8 cellular contexts compared by ENCODE assay signal in genomic region chr5:132464155-132464939, GRCh38. TPM values are rescaled to one million over a fixed set of nuclear protein-coding genes. Genes with fewer than 3 reads are reported as not detected.
A peak's percentile ranks its signal among the peaks of the same experiment; 100 is the strongest.
DNase-seq lines count a peak whose midpoint lies in the region; ATAC-seq and TF ChIP-seq lines count a peak whose summit lies in the region.

No MANE protein-coding gene starts in this region.

- peak; percentile 34 for DNase-seq in EH (ENCODE audit: low read depth)
- DNase-seq in NCI-H69 (lab: John Stamatoyannopoulos, UW) = peak; percentile 38
- peak; percentile 39 for DNase-seq in dermis blood vessel endothelial cell
- no peak for DNase-seq in amniotic stem cell (lab: John Stamatoyannopoulos, UW)

- no peaks in the 10 kb centered on the region for H3K27me3 ChIP-seq in neutrophil

- H3K4me3 ChIP-seq in neutrophil (ENCODE audit: low read depth in 1 of 2, low read length in 1 of 2) = peak overlapping the region; percentile 55 to 70

- no peak for TF ChIP-seq CTCF in neutrophil (IDR thresholded peaks at IDR 0.05)

- ATAC-seq in GM21360 (IDR thresholded peaks at IDR 0.05; ENCODE audit: unreplicated experiment) (no peak), GM21619 (IDR thresholded peaks at IDR 0.05; ENCODE audit: unreplicated experiment) (no peak), GM18861 (IDR thresholded peaks at IDR 0.05; ENCODE audit: unreplicated experiment) (no peak)

- H3K27ac ChIP-seq in neutrophil = peak overlapping the region; percentile 100

- H3K4me1 ChIP-seq in neutrophil (ENCODE audit: control insufficient read depth in 1 of 2, insufficient read depth in 1 of 2, low read depth in 1 of 2, low read length in 1 of 2) = peaks cover 100% of the 10 kb centered on the region in 2 experiments

- H3K9me3 ChIP-seq in neutrophil = no peaks in the 10 kb centered on the region

- H3K36me3 ChIP-seq in neutrophil = no peaks in the 10 kb centered on the region

RNA-seq across cellular contexts. Expression of gene IRF1, which starts 26.2 kb away (rescaled TPM):
- 26.4 TPM in 2 replicates for total RNA-seq in dermis blood vessel endothelial cell
